ENCODE assay signal across 8 cellular contexts in the genomic region with DNA sequence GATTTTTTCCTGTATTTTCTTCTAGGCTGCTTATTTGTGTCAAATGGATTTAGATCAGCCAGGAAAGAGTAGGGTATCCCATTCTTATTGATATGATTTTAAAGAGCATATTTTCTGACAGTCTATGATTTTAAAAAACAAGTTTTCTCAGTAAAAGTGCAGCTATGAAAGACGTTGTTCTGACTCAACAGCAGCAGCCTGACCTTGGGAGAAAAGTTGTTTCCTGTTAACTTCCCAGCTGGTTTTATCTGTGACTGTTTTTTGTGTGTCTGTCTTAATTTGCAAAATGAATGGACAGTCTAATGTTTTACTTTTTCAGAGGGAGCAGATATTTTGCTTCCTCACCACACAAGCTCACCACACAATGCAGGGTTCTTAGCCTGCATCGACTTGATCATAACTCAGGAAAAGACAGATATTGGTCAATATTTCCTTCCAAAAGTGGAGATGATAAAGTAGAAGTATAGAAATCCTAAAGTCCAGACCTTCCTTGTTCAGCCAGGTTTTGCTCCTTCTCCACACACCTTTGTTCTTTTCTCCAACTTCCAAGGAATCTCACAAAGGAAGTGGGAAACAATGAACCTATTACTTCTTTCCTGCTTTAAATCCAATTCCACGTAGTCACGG. TPM values are rescaled to one million over a fixed set of nuclear protein-coding genes. Genes with fewer than 3 reads are reported as not detected.
DNase-seq lines count a peak whose midpoint lies in the region; ATAC-seq and TF ChIP-seq lines count a peak whose summit lies in the region.

No MANE protein-coding gene starts in this region.

- H3K27ac ChIP-seq in duodenal mucosa (ENCODE audit: low read depth, low read length): peak overlapping the region; percentile 78
- peak overlapping the region; percentile 78 for H3K27ac ChIP-seq in naive thymus-derived CD4-positive, alpha-beta T cell (ENCODE audit: low read depth, low read length)

- H3K4me3 ChIP-seq in Caco-2 (ENCODE audit: low read depth, low read length): peak overlapping the region; percentile 92
- H3K4me3 ChIP-seq in duodenal mucosa (ENCODE audit: low read depth in 1 of 2, low read length in 2 of 2): peak overlapping the region; percentile 63 to 87
- H3K4me3 ChIP-seq in naive thymus-derived CD4-positive, alpha-beta T cell (ENCODE audit: low read length): peak overlapping the region; percentile 68

- no peak for ATAC-seq in naive thymus-derived CD4-positive, alpha-beta T cell

- no peaks in the 10 kb centered on the region for H3K27me3 Mint-ChIP-seq in Caco-2 (ENCODE audit: insufficient read depth, unreplicated experiment)
- peaks cover 0 to 33% (median 0%) of the 10 kb centered on the region in 5 donors for H3K27me3 Mint-ChIP-seq in naive thymus-derived CD4-positive, alpha-beta T cell

- intact Hi-C loops in Caco-2 (cut with micrococcal nuclease; ENCODE audit: unreplicated experiment): no loop called here
- intact Hi-C loops in naive thymus-derived CD4-positive, alpha-beta T cell (cut with micrococcal nuclease): loop anchor here (5.0 kb wide), 3 partner anchors 470 to 1990 kb away; a partner anchor contains a TSS

- H3K4me1 Mint-ChIP-seq in Caco-2 (ENCODE audit: low read depth, unreplicated experiment): peaks cover 8% of the 10 kb centered on the region
- H3K4me1 Mint-ChIP-seq in naive thymus-derived CD4-positive, alpha-beta T cell: peaks cover 10 to 46% (median 26%) of the 10 kb centered on the region in 7 donors

- H3K4me3 Mint-ChIP-seq in Caco-2 (ENCODE audit: unreplicated experiment): peak overlapping the region; percentile 91
- H3K4me3 Mint-ChIP-seq in naive thymus-derived CD4-positive, alpha-beta T cell: peak overlapping the region; percentile 84 to 93 (median 87)

- TF ChIP-seq CTCF in Caco-2 (IDR thresholded peaks at IDR 0.05; ENCODE audit: insufficient read depth in 1 of 2, low read depth in 1 of 2, low read length in 1 of 2, severe bottlenecking in 1 of 2, unreplicated experiment in 1 of 2) (no peak), GM10266 (IDR thresholded peaks at IDR 0.05; ENCODE audit: control insufficient read depth, insufficient read depth, low read depth, missing control alignments) (no peak)

- H3K36me3 ChIP-seq in Caco-2 (ENCODE audit: control insufficient read depth, insufficient read depth, low read length): no peaks in the 10 kb centered on the region; the same call in 1 of the 2 replicates
- peaks cover 0 to 11% of the 10 kb centered on the region in 2 donors for H3K36me3 ChIP-seq in duodenal mucosa (ENCODE audit: control insufficient read depth in 1 of 2, insufficient read depth in 2 of 2, low read length in 2 of 2)
- no peaks in the 10 kb centered on the region for H3K36me3 ChIP-seq in naive thymus-derived CD4-positive, alpha-beta T cell (ENCODE audit: control insufficient read depth in 2 of 3, insufficient read depth in 3 of 3, low read length in 3 of 3)

- POLR2A ChIA-PET in Caco-2 (lab: Charles Lee): interaction anchor here (1.6 kb wide), 1 partner anchor 10 kb away, joined by 3 read pairs; no protein-coding TSS in a partner anchor
- POLR2A ChIA-PET in naive thymus-derived CD4-positive, alpha-beta T cell (lab: Charles Lee): interaction anchor here (1.0 kb wide), 1 partner anchor 11 kb away, joined by 3 read pairs; no protein-coding TSS in a partner anchor
- POLR2A ChIA-PET in HEK293T (lab: Yijun Ruan, JAX): interaction anchor here (0.6 to 1.6 kb wide), 2 partner anchors 9 to 11 kb away, joined by 3 to 7 read pairs; no protein-coding TSS in a partner anchor

- no peak for DNase-seq in Caco-2
- DNase-seq in NAMALWA (ENCODE audit: low spot score): peak; percentile 35
- DNase-seq in naive thymus-derived CD4-positive, alpha-beta T cell: peak in 1 of 9 donors; percentile 1
- no peak for DNase-seq in anterior cingulate cortex (lab: John Stamatoyannopoulos, UW)
- no peak for DNase-seq in SKM-1 (lab: John Stamatoyannopoulos, UW; ENCODE audit: unreplicated experiment)
- no peak for DNase-seq in HEK293T (ENCODE audit: extremely low spot score)
- no peak for DNase-seq in GM10266 (ENCODE audit: extremely low spot score)

- CTCF ChIA-PET in Caco-2 (lab: Charles Lee) (no interaction called here), HEK293T (lab: Yijun Ruan, JAX) (no interaction called here)
- CTCF ChIA-PET in naive thymus-derived CD4-positive, alpha-beta T cell (lab: Charles Lee): no interaction called here

- H3K27ac Mint-ChIP-seq in Caco-2 (ENCODE audit: unreplicated experiment): peak overlapping the region; percentile 91
- H3K27ac Mint-ChIP-seq in naive thymus-derived CD4-positive, alpha-beta T cell: peak overlapping the region in 8 of 9 donors; percentile 38 to 92 (median 78)

- no peaks in the 10 kb centered on the region for H3K9me3 ChIP-seq in Caco-2
- no peaks in the 10 kb centered on the region for H3K9me3 ChIP-seq in duodenal mucosa (ENCODE audit: control insufficient read depth in 1 of 2, low read length in 2 of 2)
- H3K9me3 ChIP-seq in naive thymus-derived CD4-positive, alpha-beta T cell (ENCODE audit: control insufficient read depth in 2 of 3, low read length in 3 of 3): no peaks in the 10 kb centered on the region

- TSS peak; percentile 88 for BruUV-seq in Caco-2 (replicated peaks; lab: Mats Ljungman, UMichigan)

- H3K9ac ChIP-seq in duodenal mucosa (ENCODE audit: low read depth in 1 of 2, low read length in 2 of 2): peak overlapping the region; percentile 53 to 64

- H3K4me1 ChIP-seq in Caco-2: no peaks in the 10 kb centered on the region
- peaks cover 8 to 14% of the 10 kb centered on the region in 2 donors for H3K4me1 ChIP-seq in duodenal mucosa (ENCODE audit: control insufficient read depth in 1 of 2, insufficient read depth in 2 of 2, low read length in 2 of 2)
- H3K4me1 ChIP-seq in naive thymus-derived CD4-positive, alpha-beta T cell (ENCODE audit: control insufficient read depth in 2 of 2, insufficient read depth in 2 of 2, low read length in 2 of 2): peaks cover 6 to 9% of the 10 kb centered on the region in 2 donors

- H3K27me3 ChIP-seq in Caco-2 (replicated peaks; ENCODE audit: control insufficient read depth, insufficient read depth, low read length) (no peaks in the 10 kb centered on the region), duodenal mucosa (ENCODE audit: control insufficient read depth in 1 of 2, insufficient read depth in 2 of 2, low read length in 2 of 2) (no peaks in the 10 kb centered on the region)
- H3K27me3 ChIP-seq in naive thymus-derived CD4-positive, alpha-beta T cell (ENCODE audit: control insufficient read depth in 2 of 2, insufficient read depth in 2 of 2, low read length in 2 of 2): no peaks in the 10 kb centered on the region

- no peaks in the 10 kb centered on the region for H3K9me3 Mint-ChIP-seq in Caco-2 (ENCODE audit: unreplicated experiment)
- no peaks in the 10 kb centered on the region for H3K9me3 Mint-ChIP-seq in naive thymus-derived CD4-positive, alpha-beta T cell

- peaks cover 12% of the 10 kb centered on the region for H3K36me3 Mint-ChIP-seq in Caco-2 (ENCODE audit: insufficient read depth, unreplicated experiment)
- H3K36me3 Mint-ChIP-seq in naive thymus-derived CD4-positive, alpha-beta T cell: peaks cover 0 to 18% (median 7%) of the 10 kb centered on the region in 5 donors

TF ChIP-seq in HEK293T, 16 proteins besides CTCF, POLR2A, EP300 and RAD21:
- TF ChIP-seq, protein P1, sequence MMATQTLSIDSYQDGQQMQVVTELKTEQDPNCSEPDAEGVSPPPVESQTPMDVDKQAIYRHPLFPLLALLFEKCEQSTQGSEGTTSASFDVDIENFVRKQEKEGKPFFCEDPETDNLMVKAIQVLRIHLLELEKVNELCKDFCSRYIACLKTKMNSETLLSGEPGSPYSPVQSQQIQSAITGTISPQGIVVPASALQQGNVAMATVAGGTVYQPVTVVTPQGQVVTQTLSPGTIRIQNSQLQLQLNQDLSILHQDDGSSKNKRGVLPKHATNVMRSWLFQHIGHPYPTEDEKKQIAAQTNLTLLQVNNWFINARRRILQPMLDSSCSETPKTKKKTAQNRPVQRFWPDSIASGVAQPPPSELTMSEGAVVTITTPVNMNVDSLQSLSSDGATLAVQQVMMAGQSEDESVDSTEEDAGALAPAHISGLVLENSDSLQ (IDR thresholded peaks at IDR 0.05): no peak
- TF ChIP-seq FOXA1 (IDR thresholded peaks at IDR 0.05) (no peak), SUZ12 (IDR thresholded peaks at IDR 0.05) (no peak), FOXK2 (IDR thresholded peaks at IDR 0.05) (no peak), FOXM1 (IDR thresholded peaks at IDR 0.05; ENCODE audit: borderline replicate concordance) (no peak), HDGF (IDR thresholded peaks at IDR 0.05; ENCODE audit: borderline replicate concordance) (no peak), TARDBP (IDR thresholded peaks at IDR 0.05) (no peak), NFRKB (IDR thresholded peaks at IDR 0.05) (no peak), CTBP1 (IDR thresholded peaks at IDR 0.05; ENCODE audit: borderline replicate concordance) (no peak), BHLHE40 (IDR thresholded peaks at IDR 0.05; ENCODE audit: borderline replicate concordance) (no peak), ARNT (IDR thresholded peaks at IDR 0.05) (no peak), ZNF384 (IDR thresholded peaks at IDR 0.05) (no peak), SP1 (IDR thresholded peaks at IDR 0.05) (no peak), LEF1 (IDR thresholded peaks at IDR 0.05; ENCODE audit: borderline replicate concordance) (no peak), ELF4 (IDR thresholded peaks at IDR 0.05) (no peak), L3MBTL2 (conservative IDR thresholded peaks at IDR 0.05) (no peak)
TF ChIP-seq in HEK293T: peak in this region for 0.

RNA-seq across cellular contexts. Expression of a gene that starts 0.7 kb away (rescaled TPM):
- total RNA-seq in Caco-2 (2022): 11.0 and 11.6 TPM in 2 replicates
- 10 to 100 TPM in 4 of 5 experiments, 1 to 10 TPM in 1; 7.5 to 13.7 (median 10.4) TPM for total RNA-seq in naive thymus-derived CD4-positive, alpha-beta T cell
- 1 to 10 TPM; 2.3 to 8.1 TPM for polyA plus RNA-seq in naive thymus-derived CD4-positive, alpha-beta T cell

RNA-seq across cellular contexts. Expression of a gene that starts 58.2 kb away (rescaled TPM):
- total RNA-seq in Caco-2 (2022): 4.9 and 5.3 TPM in 2 replicates
- total RNA-seq in naive thymus-derived CD4-positive, alpha-beta T cell: 10 to 100 TPM in 2 of 5 experiments, under 1 TPM in 2, not detected in 1; 0.51 to 77.6 (median 13.6) TPM
- polyA plus RNA-seq in naive thymus-derived CD4-positive, alpha-beta T cell: not detected
